8 cellular contexts compared by ENCODE assay signal in genomic region chr20:64062596-64063388, GRCh38. TPM values are rescaled to one million over a fixed set of nuclear protein-coding genes. Genes with fewer than 3 reads are reported as not detected.
A peak's percentile ranks its signal among the peaks of the same experiment; 100 is the strongest.
DNase-seq lines count a peak whose midpoint lies in the region; ATAC-seq lines count a peak whose summit lies in the region.

Gene TCEA2, plus strand, starts transcription at chr20:64063198. Its CDS starts 115 bp downstream, at chr20:64063313.

- peak within 1 kb of the TSS; percentile 91 for H3K4me2 ChIP-seq in Karpas-422 (ENCODE audit: low read depth, low read length, poor library complexity, severe bottlenecking)

- H3K9me2 ChIP-seq in Karpas-422 (replicated peaks; ENCODE audit: insufficient read depth, low read length), result no peaks in the 10 kb centered on the region

- intact Hi-C loops in activated T-helper 1 cell treated with anti-CD3 and anti-CD28 coated beads, Interleukin-12 subunit alpha, Interleukin-12 subunit beta, Interleukin-2, Interleukin-4 antibody, amounts not matched to agents 30 ng/mL and 10 ng/mL and 1 ng/mL, durations not matched to agents 14 hours and 24 hours and 36 hours (cut with micrococcal nuclease), result loop anchor here (1.0 to 5.0 kb wide), 14 partner anchors 17 to 845 kb away; partner anchors contain the start of genes ARFGAP1, ARFRP1, DNAJC5 and GMEB2
- intact Hi-C loops in naive thymus-derived CD4-positive, alpha-beta T cell (cut with micrococcal nuclease), result loop anchor here (1.0 to 10.0 kb wide), 14 partner anchors 15 to 846 kb away; partner anchors contain the start of genes ARFRP1 (in 2 of the 2), DNAJC5 (in 2 of the 2), PRPF6 (in 2 of the 2) and UCKL1 (in 2 of the 2)

- H3K36me3 ChIP-seq in Karpas-422 (ENCODE audit: insufficient read depth, low read length), result no peaks in the 10 kb centered on the region
- H3K36me3 ChIP-seq in naive thymus-derived CD4-positive, alpha-beta T cell (ENCODE audit: control insufficient read depth in 2 of 3, insufficient read depth in 3 of 3, low read length in 3 of 3), result no peaks in the 10 kb centered on the region

- peak within 1 kb of the TSS; percentile 81; the same call in 1 of the 2 replicates for H2AFZ ChIP-seq in Karpas-422 (ENCODE audit: low read length)

- peak within 1 kb of the TSS; percentile 97 for H3K27ac ChIP-seq in Karpas-422 (ENCODE audit: low read length)
- H3K27ac ChIP-seq in naive thymus-derived CD4-positive, alpha-beta T cell (ENCODE audit: low read depth, low read length), result peak within 1 kb of the TSS; percentile 74

- peaks cover 2% of the 10 kb centered on the region for H3K36me3 Mint-ChIP-seq in activated T-helper 1 cell treated with anti-CD3 and anti-CD28 coated beads, Interleukin-12 subunit alpha, Interleukin-12 subunit beta, Interleukin-2, Interleukin-4 antibody, amounts not matched to agents 30 ng/mL and 10 ng/mL and 1 ng/mL, durations not matched to agents 14 hours and 24 hours and 36 hours (ENCODE audit: low read depth)
- H3K36me3 Mint-ChIP-seq in naive thymus-derived CD4-positive, alpha-beta T cell, result peaks cover 0 to 5% (median 0%) of the 10 kb centered on the region in 5 donors
- H3K36me3 Mint-ChIP-seq in stimulated activated memory B cell treated with anti-CD40 and anti-IgM and Interleukin-4, amounts not matched to agents 10 μg/mL and 1 μg/mL and 100 μg/mL, for 72 hours, result no peaks in the 10 kb centered on the region

- H4K20me1 ChIP-seq in Karpas-422 (ENCODE audit: insufficient read depth, low read depth, low read length), result no peaks in the 10 kb centered on the region

- no peaks in the 10 kb centered on the region for H3K9me3 ChIP-seq in Karpas-422 (ENCODE audit: low read length)
- no peaks in the 10 kb centered on the region for H3K9me3 ChIP-seq in naive thymus-derived CD4-positive, alpha-beta T cell (ENCODE audit: control insufficient read depth in 2 of 3, low read length in 3 of 3)

- peak within 1 kb of the TSS; percentile 98 for H3K9ac ChIP-seq in Karpas-422 (ENCODE audit: low read length)

- H3K4me3 Mint-ChIP-seq in activated T-helper 1 cell treated with anti-CD3 and anti-CD28 coated beads, Interleukin-12 subunit alpha, Interleukin-12 subunit beta, Interleukin-2, Interleukin-4 antibody, amounts not matched to agents 30 ng/mL and 10 ng/mL and 1 ng/mL, durations not matched to agents 14 hours and 24 hours and 36 hours, result peak within 1 kb of the TSS; percentile 93
- peak within 1 kb of the TSS; percentile 83 to 95 (median 88) for H3K4me3 Mint-ChIP-seq in naive thymus-derived CD4-positive, alpha-beta T cell
- peak within 1 kb of the TSS; percentile 93 for H3K4me3 Mint-ChIP-seq in stimulated activated memory B cell treated with anti-CD40 and anti-IgM and Interleukin-4, amounts not matched to agents 10 μg/mL and 1 μg/mL and 100 μg/mL, for 72 hours

- POLR2A ChIA-PET in naive thymus-derived CD4-positive, alpha-beta T cell (lab: Charles Lee), result interaction anchor here (0.6 to 7.1 kb wide), 11 partner anchors 8 to 541 kb away, joined by 3 to 83 read pairs (median 5); partner anchors contain the start of genes ARFRP1, OPRL1, PRPF6 and RGS19

- peaks cover 58% of the 10 kb centered on the region for H3K4me1 ChIP-seq in Karpas-422 (ENCODE audit: low read length)
- peaks cover 23 to 40% of the 10 kb centered on the region in 2 donors for H3K4me1 ChIP-seq in naive thymus-derived CD4-positive, alpha-beta T cell (ENCODE audit: control insufficient read depth in 2 of 2, insufficient read depth in 2 of 2, low read length in 2 of 2)

- ATAC-seq in GM21786 (IDR thresholded peaks at IDR 0.05; ENCODE audit: unreplicated experiment), result peak; percentile 69
- ATAC-seq in naive thymus-derived CD4-positive, alpha-beta T cell, result peak; percentile 97
- ATAC-seq in stimulated activated memory B cell treated with anti-CD40 and anti-IgM and Interleukin-4, amounts not matched to agents 10 μg/mL and 1 μg/mL and 100 μg/mL, for 72 hours, result peak; percentile 92

- peak within 1 kb of the TSS; percentile 85 for H3K4me3 ChIP-seq in Karpas-422 (ENCODE audit: low read length)
- H3K4me3 ChIP-seq in naive thymus-derived CD4-positive, alpha-beta T cell (ENCODE audit: low read length), result peak within 1 kb of the TSS; percentile 56

- peaks cover 56% of the 10 kb centered on the region for H3K4me1 Mint-ChIP-seq in activated T-helper 1 cell treated with anti-CD3 and anti-CD28 coated beads, Interleukin-12 subunit alpha, Interleukin-12 subunit beta, Interleukin-2, Interleukin-4 antibody, amounts not matched to agents 30 ng/mL and 10 ng/mL and 1 ng/mL, durations not matched to agents 14 hours and 24 hours and 36 hours (ENCODE audit: low read depth)
- H3K4me1 Mint-ChIP-seq in naive thymus-derived CD4-positive, alpha-beta T cell, result peaks cover 30 to 54% (median 37%) of the 10 kb centered on the region in 7 donors
- H3K4me1 Mint-ChIP-seq in stimulated activated memory B cell treated with anti-CD40 and anti-IgM and Interleukin-4, amounts not matched to agents 10 μg/mL and 1 μg/mL and 100 μg/mL, for 72 hours, result peaks cover 53% of the 10 kb centered on the region

- DNase-seq in DMS153 (lab: John Stamatoyannopoulos, UW) (peak; percentile 85), Karpas-422 (peak; percentile 97), RPMI7951 (ENCODE audit: low read depth) (peak; percentile 97), fibroblast of gingiva (ENCODE audit: low read depth) (peak; percentile 95)
- peak; percentile 94 for DNase-seq in activated T-helper 1 cell treated with anti-CD3 and anti-CD28 coated beads, Interleukin-12 subunit alpha, Interleukin-12 subunit beta, Interleukin-2, Interleukin-4 antibody, amounts not matched to agents 30 ng/mL and 10 ng/mL and 1 ng/mL, durations not matched to agents 14 hours and 24 hours and 36 hours (ENCODE audit: low spot score)
- DNase-seq in naive thymus-derived CD4-positive, alpha-beta T cell, result peak; percentile 85 to 95 (median 90)

- H3K27me3 ChIP-seq in Karpas-422 (ENCODE audit: low read length), result no peaks in the 10 kb centered on the region
- no peaks in the 10 kb centered on the region for H3K27me3 ChIP-seq in naive thymus-derived CD4-positive, alpha-beta T cell (ENCODE audit: control insufficient read depth in 2 of 2, insufficient read depth in 2 of 2, low read length in 2 of 2)

- H3K9me3 Mint-ChIP-seq in activated T-helper 1 cell treated with anti-CD3 and anti-CD28 coated beads, Interleukin-12 subunit alpha, Interleukin-12 subunit beta, Interleukin-2, Interleukin-4 antibody, amounts not matched to agents 30 ng/mL and 10 ng/mL and 1 ng/mL, durations not matched to agents 14 hours and 24 hours and 36 hours, result no peaks in the 10 kb centered on the region
- H3K9me3 Mint-ChIP-seq in naive thymus-derived CD4-positive, alpha-beta T cell, result no peaks in the 10 kb centered on the region
- no peaks in the 10 kb centered on the region for H3K9me3 Mint-ChIP-seq in stimulated activated memory B cell treated with anti-CD40 and anti-IgM and Interleukin-4, amounts not matched to agents 10 μg/mL and 1 μg/mL and 100 μg/mL, for 72 hours

- CTCF ChIA-PET in naive thymus-derived CD4-positive, alpha-beta T cell (lab: Charles Lee), result interaction anchor here (1.0 to 1.4 kb wide), 4 partner anchors 24 to 82 kb away, joined by 3 to 7 read pairs (median 4); partner anchors contain the start of gene PRPF6

- peaks cover 17% of the 10 kb centered on the region for H3K79me2 ChIP-seq in Karpas-422 (ENCODE audit: low read length)

- peak within 1 kb of the TSS; percentile 95 for H3K27ac Mint-ChIP-seq in activated T-helper 1 cell treated with anti-CD3 and anti-CD28 coated beads, Interleukin-12 subunit alpha, Interleukin-12 subunit beta, Interleukin-2, Interleukin-4 antibody, amounts not matched to agents 30 ng/mL and 10 ng/mL and 1 ng/mL, durations not matched to agents 14 hours and 24 hours and 36 hours
- H3K27ac Mint-ChIP-seq in naive thymus-derived CD4-positive, alpha-beta T cell, result peak within 1 kb of the TSS; percentile 69 to 95 (median 79)
- H3K27ac Mint-ChIP-seq in stimulated activated memory B cell treated with anti-CD40 and anti-IgM and Interleukin-4, amounts not matched to agents 10 μg/mL and 1 μg/mL and 100 μg/mL, for 72 hours, result peak within 1 kb of the TSS; percentile 86

- H3K27me3 Mint-ChIP-seq in activated T-helper 1 cell treated with anti-CD3 and anti-CD28 coated beads, Interleukin-12 subunit alpha, Interleukin-12 subunit beta, Interleukin-2, Interleukin-4 antibody, amounts not matched to agents 30 ng/mL and 10 ng/mL and 1 ng/mL, durations not matched to agents 14 hours and 24 hours and 36 hours (ENCODE audit: insufficient read depth), result no peaks in the 10 kb centered on the region
- no peaks in the 10 kb centered on the region for H3K27me3 Mint-ChIP-seq in naive thymus-derived CD4-positive, alpha-beta T cell
- H3K27me3 Mint-ChIP-seq in stimulated activated memory B cell treated with anti-CD40 and anti-IgM and Interleukin-4, amounts not matched to agents 10 μg/mL and 1 μg/mL and 100 μg/mL, for 72 hours, result no peaks in the 10 kb centered on the region

RNA-seq across cellular contexts. Expression of gene TCEA2, which starts in this region (rescaled TPM):
- 124 and 197 TPM in 2 replicates for total RNA-seq in Karpas-422 (2014; rRNA removed; shearing (Covaris generic); ENCODE audit: low replicate concordance)
- 28.2 and 34.2 TPM in 2 replicates for total RNA-seq in RPMI7951 (2014; rRNA removed; shearing (Covaris generic))
- 33.8 TPM in 2 replicates for total RNA-seq in activated T-helper 1 cell treated with anti-CD3 and anti-CD28 coated beads, Interleukin-12 subunit alpha, Interleukin-12 subunit beta, Interleukin-2, Interleukin-4 antibody, amounts not matched to agents 30 ng/mL and 10 ng/mL and 1 ng/mL, durations not matched to agents 14 hours and 24 hours and 36 hours
- total RNA-seq in naive thymus-derived CD4-positive, alpha-beta T cell, result 10 to 100 TPM; 35.5 to 73.2 (median 47.3) TPM
- 10 to 100 TPM; 22.2 to 33.2 TPM for polyA plus RNA-seq in naive thymus-derived CD4-positive, alpha-beta T cell

Comparison
In these comparisons a context has a peak if more than half of its experiments do, and no peak if none do; other contexts are left out.
1. Peak in every context shown above with its lines: DNase-seq, ATAC-seq, H3K4me3 ChIP-seq and H3K27ac ChIP-seq.